ENCODE assay signal across 8 cellular contexts in genomic region chr4:48109413-48110263, GRCh38. TPM values are rescaled to one million over a fixed set of nuclear protein-coding genes. Genes with fewer than 3 reads are reported as not detected.
DNase-seq lines count a peak whose midpoint lies in the region; ATAC-seq and TF ChIP-seq lines count a peak whose summit lies in the region.

No MANE protein-coding gene starts in this region.

- H3K9me3 ChIP-seq in heart left ventricle = no peaks in the 10 kb centered on the region
- H3K9me3 ChIP-seq in HCT116 (ENCODE audit: control insufficient read depth in 1 of 2, insufficient read depth in 1 of 2, low read depth in 1 of 2, low read length in 2 of 2) = no peaks in the 10 kb centered on the region
- H3K9me3 ChIP-seq in adipocyte (ENCODE audit: control insufficient read depth, low read length) = no peaks in the 10 kb centered on the region

- H3K27me3 ChIP-seq in heart left ventricle (no peaks in the 10 kb centered on the region), HCT116 (ENCODE audit: insufficient read depth, low read length) (no peaks in the 10 kb centered on the region), adipocyte (replicated peaks; ENCODE audit: control insufficient read depth, insufficient read depth, low read length) (no peaks in the 10 kb centered on the region)

- no peaks in the 10 kb centered on the region for H4K20me1 ChIP-seq in HCT116 (ENCODE audit: insufficient read depth)

- no peaks in the 10 kb centered on the region for H3K9me2 ChIP-seq in HCT116 (ENCODE audit: insufficient read depth)

- WGBS in heart left ventricle, 4 donors = 64 to 71% (median 68%) methylated on average over 5 of the region's 5 CpGs

- CTCF ChIA-PET in HCT116 (lab: Charles Lee) = interaction anchor here (0.8 to 1.9 kb wide), 11 partner anchors 10 to 437 kb away, joined by 3 to 9 read pairs (median 4); no protein-coding TSS in a partner anchor

- no TSS peak for BruUV-seq in HCT116 (replicated peaks; lab: Mats Ljungman, UMichigan)

- no peak overlapping the region for H3K4me2 ChIP-seq in HCT116 (ENCODE audit: low read length)

- H3K36me3 ChIP-seq in heart left ventricle (no peaks in the 10 kb centered on the region), HCT116 (ENCODE audit: control insufficient read depth in 1 of 2, insufficient read depth in 2 of 2, low read length in 2 of 2) (no peaks in the 10 kb centered on the region), adipocyte (ENCODE audit: control insufficient read depth, insufficient read depth, low read length, severe bottlenecking) (no peaks in the 10 kb centered on the region)

- TF ChIP-seq CTCF in heart left ventricle (IDR thresholded peaks at IDR 0.05) (peak in 9 of 12 donors; percentile 12 to 48 (median 39)), HCT116 (IDR thresholded peaks at IDR 0.05 in 2 of 3, conservative IDR thresholded peaks at IDR 0.05 in 1 of 3; ENCODE audit: borderline replicate concordance in 1 of 3, insufficient read depth in 1 of 3, low read depth in 2 of 3, low read length in 2 of 3) (peak; percentile 62 to 82 (median 72); a peak in 5 of 6 replicates)

- H3K9ac ChIP-seq in HCT116 (ENCODE audit: low read length) (no peak overlapping the region), adipocyte (ENCODE audit: low read length) (no peak overlapping the region)

- peak; percentile 70 for TF ChIP-seq RAD21 in HCT116 (IDR thresholded peaks at IDR 0.05; ENCODE audit: low read depth)

- peak overlapping the region; percentile 22 for H2AFZ ChIP-seq in HCT116 (ENCODE audit: low read depth, low read length, poor library complexity, severe bottlenecking)

- POLR2A ChIA-PET in HCT116 (lab: Charles Lee) = no interaction called here

- no peak for DNase-seq in heart left ventricle
- no peak for DNase-seq in Right ventricle myocardium inferior (ENCODE audit: missing footprints)
- DNase-seq in HCT116 (ENCODE audit: low read depth, low spot score) = peak; percentile 60
- peak; percentile 24 for DNase-seq in NCI-H1105 (lab: John Stamatoyannopoulos, UW)
- DNase-seq in adipocyte (ENCODE audit: low read depth) = peak; percentile 44
- peak; percentile 73 for DNase-seq in kidney tubule cell (ENCODE audit: low spot score)
- no peak for DNase-seq in amygdala (lab: John Stamatoyannopoulos, UW)

- ATAC-seq in heart left ventricle (no peak), Right ventricle myocardium inferior (no peak), HCT116 (peak; percentile 98), HG02970 (IDR thresholded peaks at IDR 0.05; ENCODE audit: low FRiP score, unreplicated experiment) (no peak)

- H3K27ac ChIP-seq in heart left ventricle (no peak overlapping the region), HCT116 (ENCODE audit: low read depth, low read length) (no peak overlapping the region)

- H3K4me1 ChIP-seq in heart left ventricle (no peaks in the 10 kb centered on the region), HCT116 (ENCODE audit: control insufficient read depth in 1 of 2, insufficient read depth in 2 of 2, low read length in 2 of 2) (peaks cover 0 to 8% of the 10 kb centered on the region in 2 experiments; a peak in 2 of 4 replicates), adipocyte (ENCODE audit: control insufficient read depth, insufficient read depth, low read length) (no peaks in the 10 kb centered on the region)

- H3K4me3 ChIP-seq in heart left ventricle (no peak overlapping the region), HCT116 (replicated peaks in 1 of 2; ENCODE audit: low read depth in 1 of 2, low read length in 2 of 2) (no peak overlapping the region), adipocyte (ENCODE audit: low read length) (no peak overlapping the region)

- RAD21 ChIA-PET in HCT116 (lab: Charles Lee; ENCODE audit: low non-redundant PET in 1 of 2, low total read pairs in 2 of 2, uncharacterized antibody in 2 of 2, unreplicated experiment in 2 of 2) = no interaction called here

- H3K79me2 ChIP-seq in HCT116 (ENCODE audit: insufficient read depth, low read length) = no peaks in the 10 kb centered on the region

- intact Hi-C loops in heart left ventricle (cut with DNase I) = no loop called here
- intact Hi-C loops in Right ventricle myocardium inferior (cut with DNase I) = no loop called here
- intact Hi-C loops in HCT116 (cut with micrococcal nuclease) = no loop called here

- no peak for TF ChIP-seq POLR2A in heart left ventricle (IDR thresholded peaks at IDR 0.05)
- TF ChIP-seq POLR2A in HCT116 (IDR thresholded peaks at IDR 0.05; ENCODE audit: borderline replicate concordance, extremely low read depth, insufficient read depth, insufficient read length) = no peak

TF ChIP-seq in HCT116, 20 proteins besides CTCF, POLR2A, EP300 and RAD21:
- no peak for TF ChIP-seq YY1 (IDR thresholded peaks at IDR 0.05; ENCODE audit: extremely low read depth, insufficient replicate concordance, low read depth, low read length)
- TF ChIP-seq TCF7L2 (IDR thresholded peaks at IDR 0.05; ENCODE audit: borderline replicate concordance, extremely low read depth, insufficient read depth, insufficient read length) = no peak
- TF ChIP-seq FOSL1 (IDR thresholded peaks at IDR 0.05; ENCODE audit: low read depth) = no peak
- TF ChIP-seq ELF1 (IDR thresholded peaks at IDR 0.05; ENCODE audit: borderline replicate concordance, low read depth) = no peak
- no peak for TF ChIP-seq CEBPB (IDR thresholded peaks at IDR 0.05; ENCODE audit: low read depth)
- no peak for TF ChIP-seq CBX3 (IDR thresholded peaks at IDR 0.05; ENCODE audit: low read depth)
- TF ChIP-seq SP1 (IDR thresholded peaks at IDR 0.05; ENCODE audit: low read depth) = no peak
- no peak for TF ChIP-seq JUND (IDR thresholded peaks at IDR 0.05)
- TF ChIP-seq ZFX (IDR thresholded peaks at IDR 0.05) = no peak
- TF ChIP-seq REST (IDR thresholded peaks at IDR 0.05; ENCODE audit: low read depth) = no peak
- no peak for TF ChIP-seq ATF3 (IDR thresholded peaks at IDR 0.05)
- no peak for TF ChIP-seq POLR2AphosphoS5 (IDR thresholded peaks at IDR 0.05; ENCODE audit: low read depth, low read length)
- no peak for TF ChIP-seq SRF (IDR thresholded peaks at IDR 0.05; ENCODE audit: low read depth)
- no peak for TF ChIP-seq SIN3A (IDR thresholded peaks at IDR 0.05; ENCODE audit: low read depth)
- TF ChIP-seq MAX (IDR thresholded peaks at IDR 0.05) = no peak
- no peak for TF ChIP-seq ZBTB33 (IDR thresholded peaks at IDR 0.05; ENCODE audit: extremely low read depth, insufficient replicate concordance, low read length)
- no peak for TF ChIP-seq EGR1 (IDR thresholded peaks at IDR 0.05; ENCODE audit: low read depth)

RNA-seq across cellular contexts. Expression of gene TXK, which starts 24.4 kb away (rescaled TPM):
- total RNA-seq in heart left ventricle (1 to 10 TPM in 2 of 9 donors, under 1 TPM in 6, not detected in 1; 0.25 to 3.3 (median 0.63) TPM), Right ventricle myocardium inferior (1.0 TPM), HCT116 (2021; ENCODE audit: unreplicated experiment) (1.7 TPM)
- polyA plus RNA-seq in heart left ventricle = under 1 TPM; 0.18 to 0.19 TPM
- polyA plus RNA-seq in HCT116 (2012) = 0.20 and 0.47 TPM in 2 replicates

Comparison
In these comparisons a context has a peak if more than half of its experiments do, and no peak if none do; other contexts are left out.
1. DNase-seq: peak in HCT116 (single experiment), NCI-H1105 (single experiment), adipocyte (single experiment) and kidney tubule cell (single experiment); none in heart left ventricle (0 of 5), Right ventricle myocardium inferior (single experiment) and amygdala (0 of 56).